In the genomic region with DNA sequence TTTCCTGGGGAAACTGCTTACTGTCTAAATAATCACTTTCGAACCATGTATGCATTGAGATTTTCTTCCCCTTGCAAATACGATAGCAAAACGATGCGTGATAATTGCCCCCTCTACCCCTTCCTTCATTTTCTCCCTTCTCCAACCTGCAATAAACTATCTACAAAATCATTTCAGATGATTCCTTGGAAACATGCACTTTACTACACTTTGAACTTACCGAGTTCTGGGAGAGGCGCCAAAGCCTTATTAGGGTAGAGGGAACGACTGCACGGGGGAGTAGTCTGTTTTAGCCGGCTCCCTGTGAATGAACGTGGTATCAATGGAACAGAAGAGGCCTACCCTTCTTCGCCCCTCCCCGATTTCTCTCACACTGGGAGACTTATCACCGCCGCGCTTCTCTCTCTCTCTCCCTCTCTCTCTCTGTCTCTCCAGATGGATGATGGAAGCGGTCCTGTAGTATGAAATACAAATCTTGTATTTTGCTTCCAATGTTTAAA, we compare ENCODE assay signal across 8 cellular contexts. TPM values are rescaled to one million over a fixed set of nuclear protein-coding genes. Genes with fewer than 3 reads are reported as not detected.
DNase-seq lines count a peak whose midpoint lies in the region; ATAC-seq and TF ChIP-seq lines count a peak whose summit lies in the region.

Gene FGFBP3, minus strand, starts transcription at position 309 of the 500 bp plus-strand sequence. CDS start 517 bp downstream, outside the sequence.

- WGBS in suprapubic skin, result under 1% methylated on average over 16 of the region's 16 CpGs

- peak within 1 kb of the TSS; percentile 46 for H3K27ac Mint-ChIP-seq in memory B cell

- no peaks in the 10 kb centered on the region for H3K27me3 Mint-ChIP-seq in memory B cell

- TF ChIP-seq EP300 in suprapubic skin (IDR thresholded peaks at IDR 0.05), result no peak

- H3K4me3 ChIP-seq in suprapubic skin, result peak within 1 kb of the TSS; percentile 84

- no peaks in the 10 kb centered on the region for H3K36me3 ChIP-seq in suprapubic skin

- ATAC-seq in memory B cell (ENCODE audit: low read depth), result peak; percentile 13

- no peak for TF ChIP-seq CTCF in suprapubic skin (IDR thresholded peaks at IDR 0.05)

- no peaks in the 10 kb centered on the region for H3K9me3 ChIP-seq in suprapubic skin

- no peaks in the 10 kb centered on the region for H3K27me3 ChIP-seq in suprapubic skin

- no peaks in the 10 kb centered on the region for H3K9me3 Mint-ChIP-seq in memory B cell

- H3K27ac ChIP-seq in suprapubic skin, result peak within 1 kb of the TSS; percentile 70

- H3K36me3 Mint-ChIP-seq in memory B cell, result no peaks in the 10 kb centered on the region

- DNase-seq in SHP77 (lab: John Stamatoyannopoulos, UW) (peak; percentile 38 to 41), SHP77 treated with DMSO at 0.1 percent for 48 hours (lab: John Stamatoyannopoulos, UW) (no peak), NCI-H1417 treated with DMSO at 0.1 percent for 48 hours (lab: John Stamatoyannopoulos, UW) (peak; percentile 2), UCSD-AML1 (lab: John Stamatoyannopoulos, UW; ENCODE audit: unreplicated experiment) (peak; percentile 18), ecto neural progenitor cell (ENCODE audit: low spot score) (peak; percentile 65), memory B cell (ENCODE audit: low spot score in 2 of 2) (no peak), suprapubic skin (ENCODE audit: low spot score in 2 of 2) (no peak), KG1 (lab: John Stamatoyannopoulos, UW) (no peak)

- H3K4me1 ChIP-seq in suprapubic skin, result peaks cover 26% of the 10 kb centered on the region

- TF ChIP-seq POLR2A in suprapubic skin (IDR thresholded peaks at IDR 0.05), result no peak

- peak within 1 kb of the TSS; percentile 92 for H3K4me3 Mint-ChIP-seq in memory B cell

- H3K4me1 Mint-ChIP-seq in memory B cell, result peaks cover 19% of the 10 kb centered on the region

RNA-seq across cellular contexts. Expression of gene FGFBP3, which starts in this region (rescaled TPM):
- 1 to 10 TPM in 2 of 4 donors, under 1 TPM in 2; 0.23 to 1.0 (median 0.79) TPM for total RNA-seq in suprapubic skin

Comparison
In these comparisons a context has a peak if more than half of its experiments do, and no peak if none do; other contexts are left out.
1. DNase-seq: peak in SHP77 (2 of 2), NCI-H1417 treated with DMSO at 0.1 percent for 48 hours (single experiment), UCSD-AML1 (single experiment) and ecto neural progenitor cell (single experiment); none in SHP77 treated with DMSO at 0.1 percent for 48 hours (single experiment), memory B cell (0 of 2), suprapubic skin (0 of 2) and KG1 (single experiment).